ENCODE assay signal across 1 cellular context in genomic region chr2:100041946-100042345, GRCh38.
TF ChIP-seq lines count a peak whose summit lies in the region.

No MANE protein-coding gene starts in this region.

TF ChIP-seq in WTC11, 78 proteins besides CTCF, POLR2A, EP300 and RAD21 (continued from another document):
- TF ChIP-seq E2F4 (CRISPR knock-in tag; IDR thresholded peaks at IDR 0.05; ENCODE audit: borderline replicate concordance, low read depth) (no peak), ZNF219 (CRISPR knock-in tag; IDR thresholded peaks at IDR 0.05; ENCODE audit: borderline replicate concordance) (no peak), ZMAT4 (CRISPR knock-in tag; IDR thresholded peaks at IDR 0.05) (no peak), ZNF232 (CRISPR knock-in tag; IDR thresholded peaks at IDR 0.05) (no peak), ZNF532 (CRISPR knock-in tag; IDR thresholded peaks at IDR 0.05; ENCODE audit: borderline replicate concordance) (no peak), FOXP4 (CRISPR knock-in tag; IDR thresholded peaks at IDR 0.05) (no peak), PRDM15 (CRISPR knock-in tag; IDR thresholded peaks at IDR 0.05) (no peak), HMGA2 (CRISPR knock-in tag; IDR thresholded peaks at IDR 0.05) (no peak)
